ENCODE assay signal across 1 cellular context in genomic region chr11:73201249-73201648, GRCh38.
TF ChIP-seq lines count a peak whose summit lies in the region.

No MANE protein-coding gene starts in this region.

TF ChIP-seq in HepG2, 621 proteins besides CTCF, POLR2A, EP300 and RAD21:
- TF ChIP-seq ELF1 (CRISPR knock-in tag; IDR thresholded peaks at IDR 0.05) (no peak), ZNF446 (CRISPR knock-in tag; IDR thresholded peaks at IDR 0.05) (no peak), EZH2 (conservative IDR thresholded peaks at IDR 0.05; ENCODE audit: low read depth, low read length) (no peak), ZNF773 (CRISPR knock-in tag; IDR thresholded peaks at IDR 0.05; ENCODE audit: borderline replicate concordance) (no peak), ZNF33B (CRISPR knock-in tag; IDR thresholded peaks at IDR 0.05) (no peak), ZBTB21 (CRISPR knock-in tag; IDR thresholded peaks at IDR 0.05) (no peak), BRD4 (CRISPR knock-in tag; IDR thresholded peaks at IDR 0.05) (no peak), SNAPC4 (CRISPR knock-in tag; IDR thresholded peaks at IDR 0.05) (no peak), ZMYM2 (CRISPR knock-in tag; IDR thresholded peaks at IDR 0.05) (no peak), PATZ1 (CRISPR knock-in tag; IDR thresholded peaks at IDR 0.05) (no peak), ZNF660 (CRISPR knock-in tag; IDR thresholded peaks at IDR 0.05; ENCODE audit: borderline replicate concordance, low read depth) (no peak), XRCC5 (optimal IDR thresholded peaks at IDR 0.05; ENCODE audit: low read length) (no peak), KAT2B (IDR thresholded peaks at IDR 0.05; ENCODE audit: borderline replicate concordance, low read depth, low read length) (no peak), CCDC6 (CRISPR knock-in tag; IDR thresholded peaks at IDR 0.05) (no peak), ZMAT5 (CRISPR knock-in tag; IDR thresholded peaks at IDR 0.05; ENCODE audit: borderline replicate concordance, low read depth) (no peak)
TF ChIP-seq in HepG2: peak in this region for 0.
